ENCODE assay signal across 23 cellular contexts in genomic region chr2:102522890-102523289, GRCh38. TPM values are rescaled to one million over a fixed set of nuclear protein-coding genes. Genes with fewer than 3 reads are reported as not detected.
DNase-seq lines count a peak whose midpoint lies in the region; ATAC-seq and TF ChIP-seq lines count a peak whose summit lies in the region.
"Had no signal": no experiment of that assay in that cellular context is flagged by ENCODE, and none has a peak within 500 bp of the region (broad histone marks: within the 10 kb centered on the region; RNA-seq: fewer than 3 reads in every experiment).

No MANE protein-coding gene starts in this region.

- peak; percentile 95 for ATAC-seq in effector memory CD8-positive, alpha-beta T cell (replicated peaks)
- ATAC-seq in natural killer cell = peak; percentile 79 to 94 (median 90)
- ATAC-seq in HG02798 (IDR thresholded peaks at IDR 0.05; ENCODE audit: poor library complexity, unreplicated experiment) = no peak

- no peak for TF ChIP-seq CTCF in natural killer cell (IDR thresholded peaks at IDR 0.05)
- TF ChIP-seq CTCF in stomach (IDR thresholded peaks at IDR 0.05) = no peak
- TF ChIP-seq CTCF in endodermal cell (conservative IDR thresholded peaks at IDR 0.05) = no peak

- H3K4me1 ChIP-seq in stomach = peaks cover 0 to 29% (median 10%) of the 10 kb centered on the region in 4 donors
- no peaks in the 10 kb centered on the region for H3K4me1 ChIP-seq in endodermal cell (ENCODE audit: control insufficient read depth, insufficient read depth, low read length)
- H3K4me1 ChIP-seq: HAP-1 had no signal

- H3K9me3 Mint-ChIP-seq in effector memory CD8-positive, alpha-beta T cell = no peaks in the 10 kb centered on the region
- H3K9me3 Mint-ChIP-seq in natural killer cell (no peaks in the 10 kb centered on the region), endodermal cell (no peaks in the 10 kb centered on the region)
- H3K9me3 Mint-ChIP-seq: HFFc6 had no signal

- H3K27ac Mint-ChIP-seq in effector memory CD8-positive, alpha-beta T cell = peak overlapping the region in 1 of 2 donors; percentile 73
- H3K27ac Mint-ChIP-seq in natural killer cell (peak overlapping the region; percentile 72 to 85), endodermal cell (no peak overlapping the region)
- H3K27ac Mint-ChIP-seq: HFFc6 had no signal

- DNase-seq in stimulated activated CD8-positive, alpha-beta memory T cell treated with anti-CD3 and anti-CD28 coated beads, Interleukin-12 subunit alpha, Interleukin-12 subunit beta, amount 100 ng/mL, for 4 hours (ENCODE audit: low read depth) = peak; percentile 3
- DNase-seq in stimulated activated CD8-positive, alpha-beta memory T cell treated with anti-CD3 and anti-CD28 coated beads, Interleukin-4, amount 100 ng/mL, for 48 hours = no peak
- peak; percentile 3 to 12 (median 4) for DNase-seq in effector memory CD8-positive, alpha-beta T cell
- DNase-seq in natural killer cell (peak; percentile 33), stomach (no peak), endodermal cell (no peak), Ammon's horn (ENCODE audit: low spot score) (no peak)
- DNase-seq: AML-193, C1 segment of cervical spinal cord, Calu3, COR-L47, DMS53, DMS79 treated with DMSO at 0.1 percent for 48 hours, GF-D8, GOT3, HFFc6 had no signal

- no peaks in the 10 kb centered on the region for H3K36me3 Mint-ChIP-seq in effector memory CD8-positive, alpha-beta T cell (ENCODE audit: insufficient read depth)
- H3K36me3 Mint-ChIP-seq in natural killer cell (no peaks in the 10 kb centered on the region), endodermal cell (ENCODE audit: low read depth) (no peaks in the 10 kb centered on the region)

- peak overlapping the region; percentile 3 to 16 for H3K4me3 Mint-ChIP-seq in effector memory CD8-positive, alpha-beta T cell
- peak overlapping the region; percentile 49 for H3K4me3 Mint-ChIP-seq in natural killer cell
- H3K4me3 Mint-ChIP-seq in endodermal cell = no peak overlapping the region
- H3K4me3 Mint-ChIP-seq: HFFc6 had no signal

- intact Hi-C loops in natural killer cell (cut with micrococcal nuclease) (loop anchor here (2.0 kb wide), 1 partner anchor 156 kb away; no protein-coding TSS in a partner anchor), stomach (cut with DNase I; ENCODE audit: low total_unique reads) (no loop called here)

- H3K36me3 ChIP-seq in stomach (peaks cover 0 to under 1% (median 0%) of the 10 kb centered on the region in 4 donors), endodermal cell (ENCODE audit: control insufficient read depth, insufficient read depth, low read length) (no peaks in the 10 kb centered on the region)
- H3K36me3 ChIP-seq: HAP-1 had no signal

- peaks cover 10 to 34% of the 10 kb centered on the region in 2 donors for H3K4me1 Mint-ChIP-seq in effector memory CD8-positive, alpha-beta T cell (ENCODE audit: low read depth in 2 of 2)
- H3K4me1 Mint-ChIP-seq in natural killer cell = peaks cover 55 to 66% of the 10 kb centered on the region in 2 donors
- no peaks in the 10 kb centered on the region for H3K4me1 Mint-ChIP-seq in endodermal cell

- no peak for TF ChIP-seq POLR2A in stomach (IDR thresholded peaks at IDR 0.05)

- TF ChIP-seq EP300 in stomach (IDR thresholded peaks at IDR 0.05) = no peak

- H3K27ac ChIP-seq in stomach (peak overlapping the region in 3 of 5 donors; percentile 20 to 68 (median 36)), endodermal cell (ENCODE audit: low read depth, low read length) (no peak overlapping the region)
- H3K27ac ChIP-seq: 22Rv1 had no signal

- no peak overlapping the region for H3K9ac ChIP-seq in endodermal cell (ENCODE audit: extremely low read depth, low read length, poor library complexity, severe bottlenecking)

- H3K9me3 ChIP-seq in stomach (no peaks in the 10 kb centered on the region), endodermal cell (ENCODE audit: control insufficient read depth, low read length) (no peaks in the 10 kb centered on the region)
- H3K9me3 ChIP-seq: HAP-1 had no signal

- H3K27me3 ChIP-seq in stomach (no peaks in the 10 kb centered on the region), endodermal cell (ENCODE audit: control insufficient read depth, insufficient read depth, low read length, poor library complexity, severe bottlenecking) (no peaks in the 10 kb centered on the region)

- WGBS in stomach, 5 donors = 81 to 91% (median 82%) methylated on average over 3 of the region's 3 CpGs
- 89% methylated on average over 2 of the region's 3 CpGs; no CpG with 5 or more reads in 1 of the 2 experiments for WGBS in endodermal cell (ENCODE audit: insufficient coverage in 1 of 2, insufficient read length in 1 of 2), 2 experiments

- H3K4me3 ChIP-seq in stomach (no peak overlapping the region), endodermal cell (ENCODE audit: low read length) (no peak overlapping the region)
- H3K4me3 ChIP-seq: HAP-1 had no signal

- H3K27me3 Mint-ChIP-seq in effector memory CD8-positive, alpha-beta T cell = peaks cover 0 to 4% of the 10 kb centered on the region in 2 donors
- H3K27me3 Mint-ChIP-seq in natural killer cell (ENCODE audit: low read depth in 2 of 2) (no peaks in the 10 kb centered on the region), endodermal cell (ENCODE audit: insufficient read depth) (peaks cover 2% of the 10 kb centered on the region)

RNA-seq across cellular contexts. Expression of gene SLC9A4, which starts 49.9 kb away (rescaled TPM):
- total RNA-seq in natural killer cell = under 1 TPM in 2 of 3 donors, not detected in 1; 0.19 to 0.38 TPM
- total RNA-seq in stomach = 100 to 1,000 TPM in 3 of 5 donors, 10 to 100 TPM in 1, not detected in 1; 92.4 to 143 (median 117) TPM
- 10 to 100 TPM in 1 of 3 donors, 1 to 10 TPM in 2; 4.7 to 18.0 (median 8.9) TPM for polyA plus RNA-seq in stomach
- under 1 TPM in 1 of 2 donors, not detected in 1; 0.07 TPM for total RNA-seq in endodermal cell
- not detected for polyA plus RNA-seq in endodermal cell (2013, experiment 1 of 2)
- polyA plus RNA-seq in endodermal cell (2013, experiment 2 of 2) = not detected
- total RNA-seq: Daoy, G401 had no signal
- polyA plus RNA-seq: AG04450, BJ had no signal

Comparison
In these comparisons a context has a peak if more than half of its experiments do, and no peak if none do; other contexts are left out.
1. DNase-seq: peak in stimulated activated CD8-positive, alpha-beta memory T cell treated with anti-CD3 and anti-CD28 coated beads, Interleukin-12 subunit alpha, Interleukin-12 subunit beta, amount 100 ng/mL, for 4 hours (single experiment), effector memory CD8-positive, alpha-beta T cell (3 of 3) and natural killer cell (single experiment); none in stimulated activated CD8-positive, alpha-beta memory T cell treated with anti-CD3 and anti-CD28 coated beads, Interleukin-4, amount 100 ng/mL, for 48 hours (single experiment), stomach (single experiment), endodermal cell (single experiment) and Ammon's horn (single experiment).